In genomic region chr5:76678056-76678455, GRCh38 we compare ENCODE assay signal across 2 cellular contexts.
TF ChIP-seq lines count a peak whose summit lies in the region.

No MANE protein-coding gene starts in this region.

TF ChIP-seq in IMR-90, 13 proteins besides CTCF, POLR2A, EP300 and RAD21:
- no peak for TF ChIP-seq FOS (IDR thresholded peaks at IDR 0.05; ENCODE audit: low read depth, low read length)
- TF ChIP-seq MXI1 (IDR thresholded peaks at IDR 0.05; ENCODE audit: borderline replicate concordance, low read depth, low read length) = no peak
- no peak for TF ChIP-seq MAFK (IDR thresholded peaks at IDR 0.05; ENCODE audit: low read depth, low read length)
- TF ChIP-seq RCOR1 (IDR thresholded peaks at IDR 0.05; ENCODE audit: insufficient replicate concordance, low read length) = no peak
- no peak for TF ChIP-seq ELK1 (IDR thresholded peaks at IDR 0.05; ENCODE audit: borderline replicate concordance, low read depth, low read length)
- no peak for TF ChIP-seq CEBPB (IDR thresholded peaks at IDR 0.05; ENCODE audit: low read depth, low read length)
- TF ChIP-seq BHLHE40 (IDR thresholded peaks at IDR 0.05; ENCODE audit: low read depth, low read length) = no peak
- no peak for TF ChIP-seq SMC3 (IDR thresholded peaks at IDR 0.05; ENCODE audit: low read depth, low read length)
- TF ChIP-seq USF2 (IDR thresholded peaks at IDR 0.05; ENCODE audit: low read depth, low read length) = no peak
- no peak for TF ChIP-seq MAZ (IDR thresholded peaks at IDR 0.05; ENCODE audit: borderline replicate concordance, low read depth, low read length)
- no peak for TF ChIP-seq NFE2L2 (IDR thresholded peaks at IDR 0.05; ENCODE audit: low read depth, low read length)
- TF ChIP-seq CHD1 (IDR thresholded peaks at IDR 0.05; ENCODE audit: low read depth, low read length) = no peak
- no peak for TF ChIP-seq RFX5 (IDR thresholded peaks at IDR 0.05; ENCODE audit: low read depth, low read length)

TF ChIP-seq in HEK293T, 16 proteins besides CTCF, POLR2A, EP300 and RAD21 (continued from another document):
- TF ChIP-seq CTBP1 (IDR thresholded peaks at IDR 0.05; ENCODE audit: borderline replicate concordance) (no peak), FOXM1 (IDR thresholded peaks at IDR 0.05; ENCODE audit: borderline replicate concordance) (no peak), FOXK2 (IDR thresholded peaks at IDR 0.05) (no peak), SP1 (IDR thresholded peaks at IDR 0.05) (no peak), L3MBTL2 (conservative IDR thresholded peaks at IDR 0.05) (no peak), SUZ12 (IDR thresholded peaks at IDR 0.05) (no peak), NFRKB (IDR thresholded peaks at IDR 0.05) (no peak), TARDBP (IDR thresholded peaks at IDR 0.05) (no peak)
